Comparison of ENCODE assay signal across 1 cellular context in genomic region chr3:156610154-156610553, GRCh38.
TF ChIP-seq lines count a peak whose summit lies in the region.

No MANE protein-coding gene starts in this region.

TF ChIP-seq in K562, 482 proteins besides CTCF, POLR2A, EP300 and RAD21:
- TF ChIP-seq NR0B1 (IDR thresholded peaks at IDR 0.05; ENCODE audit: partially characterized antibody) (no peak), TOE1 (IDR thresholded peaks at IDR 0.05; ENCODE audit: borderline replicate concordance) (no peak), TOE1 (CRISPR knock-in tag; IDR thresholded peaks at IDR 0.05; ENCODE audit: borderline replicate concordance, low read depth) (no peak), TFE3 (CRISPR knock-in tag; IDR thresholded peaks at IDR 0.05) (no peak)
